28 cellular contexts compared by ENCODE assay signal in the genomic region with DNA sequence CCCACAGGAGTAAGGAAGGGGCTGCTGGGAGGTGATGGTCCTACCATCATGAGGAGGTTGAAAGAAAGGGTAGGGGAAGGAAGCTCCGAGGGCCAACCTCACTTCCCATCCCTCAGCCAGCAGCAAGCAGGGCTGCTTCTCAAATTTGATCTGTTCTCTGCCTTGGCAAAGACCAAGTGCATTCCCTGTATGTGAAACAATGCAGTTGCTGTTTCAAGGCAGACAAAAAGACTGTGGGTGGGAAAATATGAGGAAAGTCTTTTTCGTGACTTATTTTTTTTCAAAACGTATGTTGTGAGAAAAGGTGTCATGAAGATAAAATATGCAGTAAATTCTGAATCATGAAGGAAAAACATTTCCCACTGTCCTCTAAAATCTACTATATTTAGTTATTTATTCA.
A peak's percentile ranks its signal among the peaks of the same experiment; 100 is the strongest.
DNase-seq lines count a peak whose midpoint lies in the region; TF ChIP-seq lines count a peak whose summit lies in the region.
"Had no signal": no experiment of that assay in that cellular context is flagged by ENCODE, and none has a peak within 500 bp of the region (broad histone marks: within the 10 kb centered on the region; RNA-seq: fewer than 3 reads in every experiment).

No MANE protein-coding gene starts in this region.

- H3K4me3 ChIP-seq in breast epithelium, result no peak overlapping the region
- no peak overlapping the region for H3K4me3 ChIP-seq in mammary epithelial cell (replicated peaks in 1 of 3; ENCODE audit: insufficient read depth in 1 of 3, low read depth in 2 of 3, low read length in 3 of 3)
- H3K4me3 ChIP-seq in endodermal cell (ENCODE audit: low read length), result no peak overlapping the region
- H3K4me3 ChIP-seq: GM12878, PC-9 had no signal

- H2AFZ ChIP-seq in mammary epithelial cell (ENCODE audit: low read depth, low read length), result no peak overlapping the region
- H2AFZ ChIP-seq: PC-9 had no signal

- H3K27ac Mint-ChIP-seq in endodermal cell (peak overlapping the region; percentile 11), nephron (peak overlapping the region; percentile 82 to 91 (median 88))
- H3K27ac Mint-ChIP-seq: CD8-positive, alpha-beta T cell; HFFc6 had no signal

- no peak for TF ChIP-seq POLR2A in breast epithelium (IDR thresholded peaks at IDR 0.05)

- H3K36me3 Mint-ChIP-seq in endodermal cell (ENCODE audit: low read depth), result peaks cover 14% of the 10 kb centered on the region
- H3K36me3 Mint-ChIP-seq in nephron (ENCODE audit: low read depth), result peaks cover 3% of the 10 kb centered on the region

- TF ChIP-seq CTCF in breast epithelium (IDR thresholded peaks at IDR 0.05) (no peak), mammary epithelial cell (conservative IDR thresholded peaks at IDR 0.05 in 1 of 2, IDR thresholded peaks at IDR 0.05 in 1 of 2; ENCODE audit: extremely low read depth in 1 of 2, insufficient read depth in 1 of 2, low read depth in 1 of 2, low read length in 2 of 2) (no peak), endodermal cell (conservative IDR thresholded peaks at IDR 0.05) (no peak), nephron (IDR thresholded peaks at IDR 0.05; ENCODE audit: unreplicated experiment in 3 of 3) (no peak)

- H3K4me1 ChIP-seq in breast epithelium (no peaks in the 10 kb centered on the region), mammary epithelial cell (ENCODE audit: insufficient read depth, low read length) (no peaks in the 10 kb centered on the region), endodermal cell (ENCODE audit: control insufficient read depth, insufficient read depth, low read length) (no peaks in the 10 kb centered on the region)

- H3K4me2 ChIP-seq in mammary epithelial cell (ENCODE audit: insufficient read depth, low read depth, low read length), result no peak overlapping the region
- H3K4me2 ChIP-seq: PC-9 had no signal

- no peaks in the 10 kb centered on the region for H4K20me1 ChIP-seq in mammary epithelial cell (ENCODE audit: insufficient read depth, low read length)

- no TSS peak for BruUV-seq in mammary epithelial cell (replicated peaks; lab: Mats Ljungman, UMichigan)

- intact Hi-C loops in breast epithelium (cut with DNase I; ENCODE audit: low total_unique reads), result no loop called here
- intact Hi-C loops in mammary epithelial cell (cut with micrococcal nuclease), result no loop called here

- peak overlapping the region; percentile 41 to 50 for H3K27ac ChIP-seq in breast epithelium
- H3K27ac ChIP-seq in mammary epithelial cell (ENCODE audit: insufficient read depth, low read depth, low read length), result no peak overlapping the region
- H3K27ac ChIP-seq in endodermal cell (ENCODE audit: low read depth, low read length), result no peak overlapping the region
- H3K27ac ChIP-seq: 22Rv1, HL-60, PC-9 had no signal

- DNase-seq in breast epithelium (ENCODE audit: low spot score in 2 of 2), result no peak
- no peak for DNase-seq in mammary epithelial cell
- no peak for DNase-seq in endodermal cell
- DNase-seq in superior temporal gyrus (ENCODE audit: extremely low spot score), result peak; percentile 51
- DNase-seq in stimulated activated CD4-positive, alpha-beta T cell treated with anti-CD3 and anti-CD28 coated beads, Interleukin-15, amount 100 ng/mL, for 24 hours, result no peak
- no peak for DNase-seq in NCI-H226
- DNase-seq in mesenteric fat pad (ENCODE audit: low spot score), result no peak
- DNase-seq: AML-193; C1 segment of cervical spinal cord; CD8-positive, alpha-beta T cell; EL; H9; HFFc6; KBM-7; MM.1S; NCI-H1048; NCI-H1417 treated with DMSO at 0.1 percent for 48 hours; NCI-H187; NCI-H2227 treated with DMSO at 0.1 percent for 48 hours; NCI-H510A treated with DMSO at 0.1 percent for 48 hours; NCI-H748 treated with DMSO at 0.1 percent for 48 hours; PC-9; RPMI8226; SHP77 treated with DMSO at 0.1 percent for 48 hours had no signal

- peaks cover 6% of the 10 kb centered on the region for H3K9me3 Mint-ChIP-seq in endodermal cell
- H3K9me3 Mint-ChIP-seq in nephron, result peaks cover 4% of the 10 kb centered on the region
- H3K9me3 Mint-ChIP-seq: CD8-positive, alpha-beta T cell; H9; HFFc6 had no signal

- 41% methylated on average over 3 of the region's 3 CpGs for WGBS in mammary epithelial cell (ENCODE audit: low coverage, missing lambda C conversion rate)
- WGBS in endodermal cell (ENCODE audit: insufficient coverage in 1 of 2, insufficient read length in 1 of 2), 2 experiments, result 92 to 100% methylated on average over 1 to 3 of the region's 3 CpGs

- H3K79me2 ChIP-seq in mammary epithelial cell (ENCODE audit: insufficient read depth, low read length), result no peaks in the 10 kb centered on the region

- H3K27me3 Mint-ChIP-seq in endodermal cell (ENCODE audit: insufficient read depth) (no peaks in the 10 kb centered on the region), nephron (ENCODE audit: low read depth) (peaks cover 9% of the 10 kb centered on the region)

- H3K4me1 Mint-ChIP-seq in endodermal cell (peaks cover 20% of the 10 kb centered on the region), nephron (peaks cover 33% of the 10 kb centered on the region)

- CTCF ChIA-PET in mammary epithelial cell (lab: Charles Lee; ENCODE audit: low non-redundant PET), result no interaction called here

- dilution Hi-C loops in mammary epithelial cell (cut with HindIII; ENCODE audit: low sequenced_read_pairs), result no loop called here

- H3K9me3 ChIP-seq in breast epithelium (no peaks in the 10 kb centered on the region), mammary epithelial cell (replicated peaks; ENCODE audit: insufficient read depth, low read length) (no peaks in the 10 kb centered on the region), endodermal cell (ENCODE audit: control insufficient read depth, low read length) (peaks cover 16% of the 10 kb centered on the region)

- H3K27me3 ChIP-seq in breast epithelium, result no peaks in the 10 kb centered on the region
- H3K27me3 ChIP-seq in mammary epithelial cell (ENCODE audit: insufficient read depth, low read length), result no peaks in the 10 kb centered on the region
- no peaks in the 10 kb centered on the region for H3K27me3 ChIP-seq in endodermal cell (ENCODE audit: control insufficient read depth, insufficient read depth, low read length, poor library complexity, severe bottlenecking)

- H3K9ac ChIP-seq in mammary epithelial cell (ENCODE audit: insufficient read depth, low read length) (no peak overlapping the region), endodermal cell (ENCODE audit: extremely low read depth, low read length, poor library complexity, severe bottlenecking) (no peak overlapping the region)

- in situ Hi-C loops in mammary epithelial cell (cut with MboI; ENCODE audit: low sequenced_read_pairs in 2 of 2), result no loop called here

- H3K4me3 Mint-ChIP-seq in endodermal cell (no peak overlapping the region), nephron (no peak overlapping the region)
- H3K4me3 Mint-ChIP-seq: CD8-positive, alpha-beta T cell; H9; HFFc6 had no signal

- no peaks in the 10 kb centered on the region for H3K36me3 ChIP-seq in breast epithelium
- H3K36me3 ChIP-seq in mammary epithelial cell (ENCODE audit: insufficient read depth, low read length), result no peaks in the 10 kb centered on the region
- H3K36me3 ChIP-seq in endodermal cell (ENCODE audit: control insufficient read depth, insufficient read depth, low read length), result no peaks in the 10 kb centered on the region

Comparison
In these comparisons a context has a peak if more than half of its experiments do, and no peak if none do; other contexts are left out.
1. H3K27ac ChIP-seq: peak in breast epithelium (2 of 2); none in mammary epithelial cell (single experiment) and endodermal cell (single experiment).